In genomic region chr17:67829331-67829730, GRCh38 we compare ENCODE assay signal across 1 cellular context.
A peak's percentile ranks its signal among the peaks of the same experiment; 100 is the strongest.
TF ChIP-seq lines count a peak whose summit lies in the region.

No MANE protein-coding gene starts in this region.

TF ChIP-seq in GM12878, 131 proteins besides CTCF, POLR2A, EP300 and RAD21 (continued from another document):
- TF ChIP-seq YBX1 (IDR thresholded peaks at IDR 0.05) (no peak), RFX5 (IDR thresholded peaks at IDR 0.05; ENCODE audit: low read depth, low read length) (no peak), ZNF592 (IDR thresholded peaks at IDR 0.05) (no peak), BCL11A (IDR thresholded peaks at IDR 0.05; ENCODE audit: low read depth, low read length) (0 out of 2 replicates have a peak, but pooled peaks have one; percentile 10), MYC (IDR thresholded peaks at IDR 0.05; ENCODE audit: insufficient read depth, insufficient read length, insufficient replicate concordance, low read length, severe bottlenecking) (no peak), PML (IDR thresholded peaks at IDR 0.05; ENCODE audit: low read length) (no peak), CREM (IDR thresholded peaks at IDR 0.05; ENCODE audit: low read depth) (peak; percentile 32; the same call in 1 of the 2 replicates), RUNX3 (IDR thresholded peaks at IDR 0.05; ENCODE audit: low read length) (peak; percentile 17; the same call in 1 of the 2 replicates), YY1 (IDR thresholded peaks at IDR 0.05; ENCODE audit: low read depth, low read length) (no peak), HDGF (IDR thresholded peaks at IDR 0.05) (no peak), BMI1 (IDR thresholded peaks at IDR 0.05; ENCODE audit: borderline replicate concordance) (no peak), MTA3 (IDR thresholded peaks at IDR 0.05; ENCODE audit: borderline replicate concordance, low read length) (no peak), EZH2 (IDR thresholded peaks at IDR 0.05; ENCODE audit: borderline replicate concordance, control insufficient read depth, low read depth, low read length) (no peak), ETV6 (conservative IDR thresholded peaks at IDR 0.05 in 1 of 2, IDR thresholded peaks at IDR 0.05 in 1 of 2; ENCODE audit: borderline replicate concordance in 1 of 2, low read depth in 1 of 2) (peak in 1 of 2 experiments; percentile 27; a peak in 1 of 4 replicates)
- TF ChIP-seq, protein P1, sequence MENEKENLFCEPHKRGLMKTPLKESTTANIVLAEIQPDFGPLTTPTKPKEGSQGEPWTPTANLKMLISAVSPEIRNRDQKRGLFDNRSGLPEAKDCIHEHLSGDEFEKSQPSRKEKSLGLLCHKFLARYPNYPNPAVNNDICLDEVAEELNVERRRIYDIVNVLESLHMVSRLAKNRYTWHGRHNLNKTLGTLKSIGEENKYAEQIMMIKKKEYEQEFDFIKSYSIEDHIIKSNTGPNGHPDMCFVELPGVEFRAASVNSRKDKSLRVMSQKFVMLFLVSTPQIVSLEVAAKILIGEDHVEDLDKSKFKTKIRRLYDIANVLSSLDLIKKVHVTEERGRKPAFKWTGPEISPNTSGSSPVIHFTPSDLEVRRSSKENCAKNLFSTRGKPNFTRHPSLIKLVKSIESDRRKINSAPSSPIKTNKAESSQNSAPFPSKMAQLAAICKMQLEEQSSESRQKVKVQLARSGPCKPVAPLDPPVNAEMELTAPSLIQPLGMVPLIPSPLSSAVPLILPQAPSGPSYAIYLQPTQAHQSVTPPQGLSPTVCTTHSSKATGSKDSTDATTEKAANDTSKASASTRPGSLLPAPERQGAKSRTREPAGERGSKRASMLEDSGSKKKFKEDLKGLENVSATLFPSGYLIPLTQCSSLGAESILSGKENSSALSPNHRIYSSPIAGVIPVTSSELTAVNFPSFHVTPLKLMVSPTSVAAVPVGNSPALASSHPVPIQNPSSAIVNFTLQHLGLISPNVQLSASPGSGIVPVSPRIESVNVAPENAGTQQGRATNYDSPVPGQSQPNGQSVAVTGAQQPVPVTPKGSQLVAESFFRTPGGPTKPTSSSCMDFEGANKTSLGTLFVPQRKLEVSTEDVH (IDR thresholded peaks at IDR 0.05; ENCODE audit: low read depth, partially characterized antibody): no peak
- TF ChIP-seq, protein P2, sequence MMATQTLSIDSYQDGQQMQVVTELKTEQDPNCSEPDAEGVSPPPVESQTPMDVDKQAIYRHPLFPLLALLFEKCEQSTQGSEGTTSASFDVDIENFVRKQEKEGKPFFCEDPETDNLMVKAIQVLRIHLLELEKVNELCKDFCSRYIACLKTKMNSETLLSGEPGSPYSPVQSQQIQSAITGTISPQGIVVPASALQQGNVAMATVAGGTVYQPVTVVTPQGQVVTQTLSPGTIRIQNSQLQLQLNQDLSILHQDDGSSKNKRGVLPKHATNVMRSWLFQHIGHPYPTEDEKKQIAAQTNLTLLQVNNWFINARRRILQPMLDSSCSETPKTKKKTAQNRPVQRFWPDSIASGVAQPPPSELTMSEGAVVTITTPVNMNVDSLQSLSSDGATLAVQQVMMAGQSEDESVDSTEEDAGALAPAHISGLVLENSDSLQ (IDR thresholded peaks at IDR 0.05): peak; percentile 71
- TF ChIP-seq, protein P3, sequence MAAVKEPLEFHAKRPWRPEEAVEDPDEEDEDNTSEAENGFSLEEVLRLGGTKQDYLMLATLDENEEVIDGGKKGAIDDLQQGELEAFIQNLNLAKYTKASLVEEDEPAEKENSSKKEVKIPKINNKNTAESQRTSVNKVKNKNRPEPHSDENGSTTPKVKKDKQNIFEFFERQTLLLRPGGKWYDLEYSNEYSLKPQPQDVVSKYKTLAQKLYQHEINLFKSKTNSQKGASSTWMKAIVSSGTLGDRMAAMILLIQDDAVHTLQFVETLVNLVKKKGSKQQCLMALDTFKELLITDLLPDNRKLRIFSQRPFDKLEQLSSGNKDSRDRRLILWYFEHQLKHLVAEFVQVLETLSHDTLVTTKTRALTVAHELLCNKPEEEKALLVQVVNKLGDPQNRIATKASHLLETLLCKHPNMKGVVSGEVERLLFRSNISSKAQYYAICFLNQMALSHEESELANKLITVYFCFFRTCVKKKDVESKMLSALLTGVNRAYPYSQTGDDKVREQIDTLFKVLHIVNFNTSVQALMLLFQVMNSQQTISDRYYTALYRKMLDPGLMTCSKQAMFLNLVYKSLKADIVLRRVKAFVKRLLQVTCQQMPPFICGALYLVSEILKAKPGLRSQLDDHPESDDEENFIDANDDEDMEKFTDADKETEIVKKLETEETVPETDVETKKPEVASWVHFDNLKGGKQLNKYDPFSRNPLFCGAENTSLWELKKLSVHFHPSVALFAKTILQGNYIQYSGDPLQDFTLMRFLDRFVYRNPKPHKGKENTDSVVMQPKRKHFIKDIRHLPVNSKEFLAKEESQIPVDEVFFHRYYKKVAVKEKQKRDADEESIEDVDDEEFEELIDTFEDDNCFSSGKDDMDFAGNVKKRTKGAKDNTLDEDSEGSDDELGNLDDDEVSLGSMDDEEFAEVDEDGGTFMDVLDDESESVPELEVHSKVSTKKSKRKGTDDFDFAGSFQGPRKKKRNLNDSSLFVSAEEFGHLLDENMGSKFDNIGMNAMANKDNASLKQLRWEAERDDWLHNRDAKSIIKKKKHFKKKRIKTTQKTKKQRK (IDR thresholded peaks at IDR 0.05; ENCODE audit: low read depth, low read length): no peak
TF ChIP-seq in GM12878: peak in this region for 8.
